In genomic region chr6:125155344-125155743, GRCh38 we compare ENCODE assay signal across 1 cellular context.
TF ChIP-seq lines count a peak whose summit lies in the region.

No MANE protein-coding gene starts in this region.

TF ChIP-seq in WTC11, 78 proteins besides CTCF, POLR2A, EP300 and RAD21 (continued from another document):
- no peak for TF ChIP-seq AR (CRISPR knock-in tag; IDR thresholded peaks at IDR 0.05)
